14 cellular contexts compared by ENCODE assay signal in the genomic region with DNA sequence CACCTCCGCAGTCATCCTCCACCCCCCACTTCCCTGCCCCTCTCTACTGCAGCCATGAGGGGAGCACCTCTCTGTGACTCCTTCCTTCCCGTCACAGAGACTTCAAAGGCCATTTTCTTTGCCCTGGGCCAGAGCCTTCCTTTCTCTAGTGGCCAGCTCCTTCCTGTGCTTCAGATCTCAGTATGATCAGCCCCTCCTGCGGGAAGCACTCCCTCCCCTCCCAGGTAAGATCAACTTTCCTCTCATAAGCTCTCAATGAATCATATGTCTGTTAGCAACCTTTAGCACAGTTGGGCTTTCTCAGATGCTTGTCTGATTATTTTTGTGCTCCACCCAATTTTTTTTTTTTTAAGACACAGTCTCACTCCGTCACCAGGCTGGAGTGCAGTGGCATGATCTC.
DNase-seq lines count a peak whose midpoint lies in the region; ATAC-seq, FAIRE-seq and TF ChIP-seq lines count a peak whose summit lies in the region.
"Had no signal": no experiment of that assay in that cellular context is flagged by ENCODE, and none has a peak within 500 bp of the region (broad histone marks: within the 10 kb centered on the region; RNA-seq: fewer than 3 reads in every experiment).

No MANE protein-coding gene starts in this region.

- intact Hi-C loops in CD4-positive, alpha-beta T cell (cut with DNase I, micrococcal nuclease), result no loop called here
- intact Hi-C loops in activated T-helper 2 cell treated with anti-CD3 and anti-CD28 coated beads, Interferon-gamma antibody, Interleukin-2, Interleukin-4, amounts not matched to agents 10 μg/mL and 5 μg/mL and 100 μg/mL, durations not matched to agents 14 hours and 24 hours and 36 hours (cut with micrococcal nuclease), result no loop called here

- TF ChIP-seq POLR2A in GM12892 (IDR thresholded peaks at IDR 0.05; ENCODE audit: low read depth, low read length), result no peak

- DNase-seq in CD4-positive, alpha-beta T cell, result peak in 3 of 10 experiments; percentile 10 to 34 (median 25)
- DNase-seq in HPDE6-E6E7 (ENCODE audit: extremely low spot score) (peak; percentile 75), mucosa of gallbladder (ENCODE audit: low spot score) (peak; percentile 38), NCI-H446 (lab: John Stamatoyannopoulos, UW) (no peak), DMS79 (lab: John Stamatoyannopoulos, UW) (no peak), GM12892 (ENCODE audit: insufficient read length) (no peak)
- no peak for DNase-seq in activated T-helper 2 cell treated with anti-CD3 and anti-CD28 coated beads, Interferon-gamma antibody, Interleukin-2, Interleukin-4, amounts not matched to agents 10 μg/mL and 5 μg/mL and 100 μg/mL, durations not matched to agents 14 hours and 24 hours and 36 hours (ENCODE audit: low spot score)
- no peak for DNase-seq in effector CD8-positive, alpha-beta T cell (lab: John Stamatoyannopoulos, UW)
- DNase-seq: dermis blood vessel endothelial cell, islet precursor cell, natural killer cell, NCI-H1436 treated with DMSO at 0.1 percent for 48 hours had no signal

- peak overlapping the region; percentile 85 for H3K27ac Mint-ChIP-seq in CD4-positive, alpha-beta T cell
- H3K27ac Mint-ChIP-seq in activated T-helper 2 cell treated with anti-CD3 and anti-CD28 coated beads, Interferon-gamma antibody, Interleukin-2, Interleukin-4, amounts not matched to agents 10 μg/mL and 5 μg/mL and 100 μg/mL, durations not matched to agents 14 hours and 24 hours and 36 hours, result peak overlapping the region; percentile 35
- H3K27ac Mint-ChIP-seq: B cell, natural killer cell had no signal

- TF ChIP-seq CTCF in CD4-positive, alpha-beta T cell (IDR thresholded peaks at IDR 0.05), result no peak

- no peaks in the 10 kb centered on the region for H3K36me3 Mint-ChIP-seq in CD4-positive, alpha-beta T cell (ENCODE audit: low read depth)
- H3K36me3 Mint-ChIP-seq in activated T-helper 2 cell treated with anti-CD3 and anti-CD28 coated beads, Interferon-gamma antibody, Interleukin-2, Interleukin-4, amounts not matched to agents 10 μg/mL and 5 μg/mL and 100 μg/mL, durations not matched to agents 14 hours and 24 hours and 36 hours (ENCODE audit: low read depth), result no peaks in the 10 kb centered on the region
- H3K36me3 Mint-ChIP-seq: natural killer cell had no signal

- H3K4me3 Mint-ChIP-seq in CD4-positive, alpha-beta T cell, result no peak overlapping the region
- H3K4me3 Mint-ChIP-seq in activated T-helper 2 cell treated with anti-CD3 and anti-CD28 coated beads, Interferon-gamma antibody, Interleukin-2, Interleukin-4, amounts not matched to agents 10 μg/mL and 5 μg/mL and 100 μg/mL, durations not matched to agents 14 hours and 24 hours and 36 hours (ENCODE audit: low read depth), result no peak overlapping the region
- H3K4me3 Mint-ChIP-seq: B cell, natural killer cell had no signal

- no peaks in the 10 kb centered on the region for H3K9me3 ChIP-seq in CD4-positive, alpha-beta T cell (ENCODE audit: control insufficient read depth, low read length)

- POLR2A ChIA-PET in CD4-positive, alpha-beta T cell (lab: Charles Lee), result interaction anchor here (2.3 kb wide), 1 partner anchor 12 kb away, joined by 5 read pairs; no protein-coding TSS in a partner anchor

- FAIRE-seq in GM12892 (lab: Jason Lieb, UNC), result no peak

- peak; percentile 79 for ATAC-seq in CD4-positive, alpha-beta T cell (ENCODE audit: poor library complexity)
- ATAC-seq: natural killer cell, sciatic nerve had no signal

- no peak overlapping the region for H3K27ac ChIP-seq in CD4-positive, alpha-beta T cell (ENCODE audit: low read depth, low read length)

- CTCF ChIA-PET in CD4-positive, alpha-beta T cell (lab: Charles Lee), result interaction anchor here (1.0 to 2.2 kb wide), 3 partner anchors 11 to 25 kb away, joined by 3 to 7 read pairs (median 3); no protein-coding TSS in a partner anchor

- no peaks in the 10 kb centered on the region for H3K27me3 ChIP-seq in CD4-positive, alpha-beta T cell (ENCODE audit: control insufficient read depth, insufficient read depth, low read length)

- no peaks in the 10 kb centered on the region for H3K27me3 Mint-ChIP-seq in CD4-positive, alpha-beta T cell
- peaks cover 11% of the 10 kb centered on the region for H3K27me3 Mint-ChIP-seq in activated T-helper 2 cell treated with anti-CD3 and anti-CD28 coated beads, Interferon-gamma antibody, Interleukin-2, Interleukin-4, amounts not matched to agents 10 μg/mL and 5 μg/mL and 100 μg/mL, durations not matched to agents 14 hours and 24 hours and 36 hours (ENCODE audit: low read depth)

- H3K9me3 Mint-ChIP-seq in CD4-positive, alpha-beta T cell, result no peaks in the 10 kb centered on the region
- no peaks in the 10 kb centered on the region for H3K9me3 Mint-ChIP-seq in activated T-helper 2 cell treated with anti-CD3 and anti-CD28 coated beads, Interferon-gamma antibody, Interleukin-2, Interleukin-4, amounts not matched to agents 10 μg/mL and 5 μg/mL and 100 μg/mL, durations not matched to agents 14 hours and 24 hours and 36 hours
- H3K9me3 Mint-ChIP-seq: natural killer cell had no signal

- peaks cover 57% of the 10 kb centered on the region for H3K4me1 Mint-ChIP-seq in CD4-positive, alpha-beta T cell (ENCODE audit: low read depth)
- H3K4me1 Mint-ChIP-seq in activated T-helper 2 cell treated with anti-CD3 and anti-CD28 coated beads, Interferon-gamma antibody, Interleukin-2, Interleukin-4, amounts not matched to agents 10 μg/mL and 5 μg/mL and 100 μg/mL, durations not matched to agents 14 hours and 24 hours and 36 hours (ENCODE audit: low read depth), result peaks cover 4% of the 10 kb centered on the region
- H3K4me1 Mint-ChIP-seq: B cell had no signal

Comparison
In these comparisons a context has a peak if more than half of its experiments do, and no peak if none do; other contexts are left out.
1. DNase-seq: peak in HPDE6-E6E7 (single experiment) and mucosa of gallbladder (single experiment); none in activated T-helper 2 cell treated with anti-CD3 and anti-CD28 coated beads, Interferon-gamma antibody, Interleukin-2, Interleukin-4, amounts not matched to agents 10 μg/mL and 5 μg/mL and 100 μg/mL, durations not matched to agents 14 hours and 24 hours and 36 hours (single experiment), NCI-H446 (0 of 2), DMS79 (single experiment), GM12892 (single experiment) and effector CD8-positive, alpha-beta T cell (single experiment).